ENCODE assay signal across 35 cellular contexts in genomic region chr11:73584831-73585230, GRCh38.
"Had no signal": no experiment of that assay in that cellular context is flagged by ENCODE, and none has a peak within 500 bp of the region (broad histone marks: within the 10 kb centered on the region; RNA-seq: fewer than 3 reads in every experiment).

No MANE protein-coding gene starts in this region.

- H3K4me3 ChIP-seq: adrenal gland, body of pancreas, esophagus squamous epithelium, gastroesophageal sphincter had no signal

- FAIRE-seq: colon had no signal

- H3K27ac ChIP-seq: adrenal gland, body of pancreas, esophagus squamous epithelium, gastroesophageal sphincter, WERI-Rb-1 had no signal

- H3K36me3 ChIP-seq: adrenal gland, esophagus squamous epithelium had no signal

- H3K9me3 ChIP-seq: adrenal gland, body of pancreas, esophagus squamous epithelium, gastroesophageal sphincter had no signal

- DNase-seq: activated CD4-positive, alpha-beta memory T cell treated with anti-CD3 and anti-CD28 coated beads for 36 hours; activated CD4-positive, alpha-beta T cell treated with anti-CD3 and anti-CD28 coated beads for 36 hours; activated CD4-positive, alpha-beta T cell treated with anti-CD3 and anti-CD28 coated beads, Interleukin-2, amount 10 ng/mL, durations not matched to agents 24 days and 14 days; activated CD4-positive, CD25-positive, alpha-beta regulatory T cell; activated CD4-positive, CD25-positive, alpha-beta regulatory T cell treated with anti-CD3 and anti-CD28 coated beads, Interleukin-2, amount 50 U/mL, for 72 hours; activated CD8-positive, alpha-beta memory T cell treated with anti-CD3 and anti-CD28 coated beads, Interleukin-2, amount 10 ng/mL, durations not matched to agents 7 days and 5 days; activated CD8-positive, alpha-beta memory T cell treated with anti-CD3 and anti-CD28 coated beads, Interleukin-2, amount 50 U/mL, for 4 hours; activated CD8-positive, alpha-beta T cell treated with anti-CD3 and anti-CD28 coated beads, Interleukin-2, amount 10 ng/mL, durations not matched to agents 7 days and 5 days; activated effector memory CD4-positive, alpha-beta T cell treated with anti-CD3 and anti-CD28 coated beads, Interleukin-2, amount 50 U/mL, for 16 hours; activated naive CD4-positive, alpha-beta T cell treated with anti-CD3 and anti-CD28 coated beads for 36 hours; activated naive CD8-positive, alpha-beta T cell treated with anti-CD3 and anti-CD28 coated beads for 36 hours; activated naive CD8-positive, alpha-beta T cell treated with anti-CD3 and anti-CD28 coated beads, Interleukin-2, amount 50 U/mL, for 24 hours; activated T-cell treated with anti-CD3 and anti-CD28 coated beads, Interleukin-2, amount 50 U/mL, for 1 hour; activated T-cell treated with anti-CD3 and anti-CD28 coated beads, Interleukin-2, amount 50 U/mL, for 48 hours; adrenal gland; amygdala; aorta; body of pancreas; caudate nucleus; cortex of kidney; dermis blood vessel endothelial cell; effector CD4-positive, alpha-beta T cell; effector memory CD8-positive, alpha-beta T cell; esophagus squamous epithelium; foreskin melanocyte; T-helper 1 cell; T-helper 17 cell; T1000; WERI-Rb-1 had no signal

- H3K9me3 Mint-ChIP-seq: activated CD4-positive, alpha-beta memory T cell treated with anti-CD3 and anti-CD28 coated beads for 36 hours; activated CD4-positive, alpha-beta T cell treated with anti-CD3 and anti-CD28 coated beads, Interleukin-2, amount 10 ng/mL, durations not matched to agents 24 days and 14 days; activated naive CD4-positive, alpha-beta T cell treated with anti-CD3 and anti-CD28 coated beads for 36 hours; activated naive CD4-positive, alpha-beta T cell treated with anti-CD3 and anti-CD28 coated beads, Interleukin-2, amount 50 U/mL, for 24 hours; activated naive CD8-positive, alpha-beta T cell treated with anti-CD3 and anti-CD28 coated beads for 36 hours; activated naive CD8-positive, alpha-beta T cell treated with anti-CD3 and anti-CD28 coated beads, Interleukin-2, amount 50 U/mL, for 24 hours; activated T-helper 1 cell treated with anti-CD3 and anti-CD28 coated beads, Interleukin-12 subunit alpha, Interleukin-12 subunit beta, Interleukin-2, Interleukin-4 antibody, amounts not matched to agents 30 ng/mL and 10 ng/mL and 1 ng/mL, durations not matched to agents 14 hours and 24 hours and 36 hours; effector memory CD8-positive, alpha-beta T cell had no signal

- ATAC-seq: activated CD4-positive, alpha-beta T cell treated with anti-CD3 and anti-CD28 coated beads for 36 hours; activated CD8-positive, alpha-beta memory T cell treated with anti-CD3 and anti-CD28 coated beads, Interleukin-2, amount 10 ng/mL, durations not matched to agents 7 days and 5 days; activated CD8-positive, alpha-beta T cell treated with anti-CD3 and anti-CD28 coated beads, Interleukin-2, amount 10 ng/mL, durations not matched to agents 7 days and 5 days; activated naive CD8-positive, alpha-beta T cell treated with anti-CD3 and anti-CD28 coated beads, Interleukin-2, amount 50 U/mL, for 24 hours; body of pancreas; effector memory CD8-positive, alpha-beta T cell; gastroesophageal sphincter; T-helper 17 cell had no signal

- H3K4me1 ChIP-seq: adrenal gland, body of pancreas, esophagus squamous epithelium, gastroesophageal sphincter had no signal

- H3K27ac Mint-ChIP-seq: activated CD4-positive, alpha-beta memory T cell treated with anti-CD3 and anti-CD28 coated beads for 36 hours; activated CD4-positive, alpha-beta T cell treated with anti-CD3 and anti-CD28 coated beads for 36 hours; activated CD4-positive, alpha-beta T cell treated with anti-CD3 and anti-CD28 coated beads, Interleukin-2, amount 10 ng/mL, durations not matched to agents 24 days and 14 days; activated CD8-positive, alpha-beta memory T cell treated with anti-CD3 and anti-CD28 coated beads, Interleukin-2, amount 10 ng/mL, durations not matched to agents 7 days and 5 days; activated CD8-positive, alpha-beta T cell treated with anti-CD3 and anti-CD28 coated beads, Interleukin-2, amount 10 ng/mL, durations not matched to agents 7 days and 5 days; activated naive CD4-positive, alpha-beta T cell treated with anti-CD3 and anti-CD28 coated beads for 36 hours; activated naive CD4-positive, alpha-beta T cell treated with anti-CD3 and anti-CD28 coated beads, Interleukin-2, amount 50 U/mL, for 24 hours; activated naive CD8-positive, alpha-beta T cell treated with anti-CD3 and anti-CD28 coated beads for 36 hours; activated naive CD8-positive, alpha-beta T cell treated with anti-CD3 and anti-CD28 coated beads, Interleukin-2, amount 50 U/mL, for 24 hours; activated T-helper 1 cell treated with anti-CD3 and anti-CD28 coated beads, Interleukin-12 subunit alpha, Interleukin-12 subunit beta, Interleukin-2, Interleukin-4 antibody, amounts not matched to agents 30 ng/mL and 10 ng/mL and 1 ng/mL, durations not matched to agents 14 hours and 24 hours and 36 hours; activated T-helper 2 cell treated with anti-CD3 and anti-CD28 coated beads, Interferon-gamma antibody, Interleukin-2, Interleukin-4, amounts not matched to agents 10 μg/mL and 5 μg/mL and 100 μg/mL, durations not matched to agents 14 hours and 24 hours and 36 hours; effector memory CD8-positive, alpha-beta T cell; T-helper 17 cell; T-helper 2 cell treated with Interferon-gamma antibody and Interleukin-4, amounts not matched to agents 5 μg/mL and 100 μg/mL, for 36 hours had no signal

- H3K27me3 Mint-ChIP-seq: activated CD4-positive, alpha-beta memory T cell treated with anti-CD3 and anti-CD28 coated beads for 36 hours; activated CD4-positive, alpha-beta T cell treated with anti-CD3 and anti-CD28 coated beads for 36 hours; activated CD4-positive, alpha-beta T cell treated with anti-CD3 and anti-CD28 coated beads, Interleukin-2, amount 10 ng/mL, durations not matched to agents 24 days and 14 days; activated CD8-positive, alpha-beta memory T cell treated with anti-CD3 and anti-CD28 coated beads, Interleukin-2, amount 10 ng/mL, durations not matched to agents 7 days and 5 days; activated naive CD4-positive, alpha-beta T cell treated with anti-CD3 and anti-CD28 coated beads, Interleukin-2, amount 50 U/mL, for 24 hours; activated naive CD8-positive, alpha-beta T cell treated with anti-CD3 and anti-CD28 coated beads for 36 hours; activated naive CD8-positive, alpha-beta T cell treated with anti-CD3 and anti-CD28 coated beads, Interleukin-2, amount 50 U/mL, for 24 hours; effector memory CD8-positive, alpha-beta T cell; T-helper 17 cell had no signal

- H3K4me3 Mint-ChIP-seq: activated CD4-positive, alpha-beta memory T cell treated with anti-CD3 and anti-CD28 coated beads for 36 hours; activated CD4-positive, alpha-beta T cell treated with anti-CD3 and anti-CD28 coated beads for 36 hours; activated CD4-positive, alpha-beta T cell treated with anti-CD3 and anti-CD28 coated beads, Interleukin-2, amount 10 ng/mL, durations not matched to agents 24 days and 14 days; activated CD8-positive, alpha-beta memory T cell treated with anti-CD3 and anti-CD28 coated beads, Interleukin-2, amount 10 ng/mL, durations not matched to agents 7 days and 5 days; activated CD8-positive, alpha-beta T cell treated with anti-CD3 and anti-CD28 coated beads, Interleukin-2, amount 10 ng/mL, durations not matched to agents 7 days and 5 days; activated naive CD4-positive, alpha-beta T cell treated with anti-CD3 and anti-CD28 coated beads for 36 hours; activated naive CD4-positive, alpha-beta T cell treated with anti-CD3 and anti-CD28 coated beads, Interleukin-2, amount 50 U/mL, for 24 hours; activated naive CD8-positive, alpha-beta T cell treated with anti-CD3 and anti-CD28 coated beads for 36 hours; activated naive CD8-positive, alpha-beta T cell treated with anti-CD3 and anti-CD28 coated beads, Interleukin-2, amount 50 U/mL, for 24 hours; activated T-helper 1 cell treated with anti-CD3 and anti-CD28 coated beads, Interleukin-12 subunit alpha, Interleukin-12 subunit beta, Interleukin-2, Interleukin-4 antibody, amounts not matched to agents 30 ng/mL and 10 ng/mL and 1 ng/mL, durations not matched to agents 14 hours and 24 hours and 36 hours; effector memory CD8-positive, alpha-beta T cell; T-helper 17 cell; T-helper 2 cell treated with Interferon-gamma antibody and Interleukin-4, amounts not matched to agents 5 μg/mL and 100 μg/mL, for 36 hours had no signal

- H3K27me3 ChIP-seq: adrenal gland, body of pancreas, esophagus squamous epithelium, gastroesophageal sphincter had no signal
